ENCODE assay signal across 8 cellular contexts in genomic region chr19:56066152-56067023, GRCh38. TPM values are rescaled to one million over a fixed set of nuclear protein-coding genes. Genes with fewer than 3 reads are reported as not detected.
A peak's percentile ranks its signal among the peaks of the same experiment; 100 is the strongest.
DNase-seq lines count a peak whose midpoint lies in the region; ATAC-seq and TF ChIP-seq lines count a peak whose summit lies in the region.

No MANE protein-coding gene starts in this region.

- peak; percentile 81 to 85 for TF ChIP-seq RAD21 in liver (IDR thresholded peaks at IDR 0.05)

- H3K9me3 ChIP-seq in liver (ENCODE audit: control insufficient read depth in 4 of 4, low read length in 3 of 4), result no peaks in the 10 kb centered on the region

- no peaks in the 10 kb centered on the region for H3K27me3 ChIP-seq in liver (ENCODE audit: control insufficient read depth in 4 of 4, insufficient read depth in 4 of 4, low read length in 3 of 4)

- DNase-seq in AG09319 (ENCODE audit: extremely low read depth, low read depth) (no peak), GM19238 (ENCODE audit: insufficient read length, low spot score) (peak; percentile 61), NCI-H2029 (lab: John Stamatoyannopoulos, UW) (peak; percentile 6), cerebellar cortex (ENCODE audit: low spot score) (peak; percentile 63)
- peak; percentile 48 for DNase-seq in activated CD4-positive, alpha-beta T cell treated with anti-CD3 and anti-CD28 coated beads for 1 hour
- peak in 2 of 3 donors; percentile 30 to 56 for DNase-seq in stimulated activated CD4-positive, alpha-beta T cell treated with anti-CD3 and anti-CD28 coated beads, TNF-alpha, amount 100 ng/mL, for 1 hour (ENCODE audit: low read depth in 3 of 3, low spot score in 1 of 3)

- no peak overlapping the region for H3K27ac ChIP-seq in liver (ENCODE audit: low read depth in 1 of 2, low read length in 2 of 2)

- peak; percentile 89 for TF ChIP-seq CTCF in AG09319 (IDR thresholded peaks at IDR 0.05; ENCODE audit: low read depth, low read length)
- peak; percentile 91 for TF ChIP-seq CTCF in liver (IDR thresholded peaks at IDR 0.05; ENCODE audit: low read depth, low read length, missing input control)

- no peak for ATAC-seq in GM19328 (IDR thresholded peaks at IDR 0.05; ENCODE audit: unreplicated experiment)

- no peak overlapping the region for H3K4me3 ChIP-seq in liver (ENCODE audit: low read depth in 1 of 3, low read length in 3 of 3)

- H3K36me3 ChIP-seq in liver (ENCODE audit: control insufficient read depth in 4 of 4, insufficient read depth in 3 of 4, low read depth in 1 of 4, low read length in 3 of 4), result no peaks in the 10 kb centered on the region

- 5% methylated on average over 39 of the region's 39 CpGs for WGBS in liver

- no peak overlapping the region for H3K9ac ChIP-seq in liver (ENCODE audit: low read depth in 1 of 2, low read length in 2 of 2)

- H3K4me1 ChIP-seq in liver (ENCODE audit: control insufficient read depth in 4 of 4, insufficient read depth in 4 of 4, low read length in 3 of 4), result peaks cover 2 to 10% (median 5%) of the 10 kb centered on the region in 4 donors

TF ChIP-seq in liver, 16 proteins besides CTCF, POLR2A, EP300 and RAD21:
- TF ChIP-seq EGR1 (IDR thresholded peaks at IDR 0.05; ENCODE audit: low read depth in 2 of 2), result no peak
- TF ChIP-seq RXRA (IDR thresholded peaks at IDR 0.05), result peak; percentile 86 to 93

RNA-seq across cellular contexts. Expression of gene ZNF787, which starts 54.7 kb away (rescaled TPM):
- total RNA-seq in liver, result 10 to 100 TPM; 17.6 to 23.6 TPM
- 10 to 100 TPM in 1 of 2 donors, 1 to 10 TPM in 1; 2.9 to 20.1 TPM for polyA plus RNA-seq in liver
